ENCODE assay signal across 8 cellular contexts in genomic region chr19:1438035-1438932, GRCh38. TPM values are rescaled to one million over a fixed set of nuclear protein-coding genes. Genes with fewer than 3 reads are reported as not detected.
DNase-seq lines count a peak whose midpoint lies in the region; ATAC-seq, FAIRE-seq and TF ChIP-seq lines count a peak whose summit lies in the region.

RPS15 (plus strand) TSS chr19:1438396; CDS start chr19:1438426, 30 bp downstream.

- H4K5ac ChIP-seq in IMR-90 (ENCODE audit: low read depth, low read length), result peak within 1 kb of the TSS; percentile 87

- BruUV-seq in IMR-90 (replicated peaks; lab: Mats Ljungman, UMichigan) (TSS peak; percentile 67), endothelial cell of umbilical vein (replicated peaks; lab: Mats Ljungman, UMichigan) (TSS peak; percentile 60)

- TF ChIP-seq CTCF in D721Med (IDR thresholded peaks at IDR 0.05; ENCODE audit: insufficient read depth, missing control alignments) (peak; percentile 95), IMR-90 (conservative IDR thresholded peaks at IDR 0.05; ENCODE audit: low read depth, low read length) (peak; percentile 97), OCI-LY3 (IDR thresholded peaks at IDR 0.05; ENCODE audit: low read depth, low read length) (peak; percentile 87), endothelial cell of umbilical vein (IDR thresholded peaks at IDR 0.05; ENCODE audit: extremely low read depth in 1 of 2, insufficient read depth in 1 of 2, low read depth in 1 of 2, low read length in 2 of 2) (peak; percentile 96 to 98)

- 2% methylated on average over 76 of the region's 100 CpGs; no CpG with 5 or more reads in 1 of the 2 experiments for WGBS in IMR-90 (ENCODE audit: extremely low coverage in 2 of 2, insufficient read length in 1 of 2), 2 experiments

- H3K23ac ChIP-seq in IMR-90 (ENCODE audit: low read depth, low read length), result peak within 1 kb of the TSS; percentile 95

- dilution Hi-C loops in IMR-90 (cut with HindIII; ENCODE audit: low sequenced_read_pairs, unreplicated experiment), result no loop called here
- dilution Hi-C loops in endothelial cell of umbilical vein (cut with MboI; ENCODE audit: extremely low pct_ligation_motif_present, low sequenced_read_pairs), result no loop called here

- in situ Hi-C loops in IMR-90 (cut with MboI; ENCODE audit: low sequenced_read_pairs), result no loop called here

- H2AFZ ChIP-seq in IMR-90 (replicated peaks; ENCODE audit: low read length, poor library complexity) (peak within 1 kb of the TSS; percentile 93), OCI-LY3 (ENCODE audit: low read depth, low read length) (peak within 1 kb of the TSS; percentile 50), endothelial cell of umbilical vein (ENCODE audit: low read depth, low read length) (no peak within 1 kb of the TSS)

- CTCF ChIA-PET in IMR-90 (lab: Yijun Ruan, JAX) (no interaction called here), endothelial cell of umbilical vein (lab: Charles Lee) (interaction anchor here (0.7 to 1.6 kb wide), 3 partner anchors 24 to 194 kb away, joined by 3 to 7 read pairs (median 3); no protein-coding TSS in a partner anchor)

- TF ChIP-seq POLR2A in IMR-90 (IDR thresholded peaks at IDR 0.05; ENCODE audit: low read depth, low read length) (peak; percentile 98), endothelial cell of umbilical vein (IDR thresholded peaks at IDR 0.05; ENCODE audit: low read depth, low read length) (peak; percentile 99)

- H3K27ac ChIP-seq in IMR-90 (ENCODE audit: insufficient read depth, low read length) (peak within 1 kb of the TSS; percentile 94), OCI-LY3 (ENCODE audit: low read length) (peak within 1 kb of the TSS; percentile 64), endothelial cell of umbilical vein (ENCODE audit: insufficient read depth, low read depth, low read length) (peak within 1 kb of the TSS; percentile 89)

- H3K56ac ChIP-seq in IMR-90 (ENCODE audit: extremely low read depth, insufficient read depth, low read length), result peak within 1 kb of the TSS; percentile 61

- peak within 1 kb of the TSS; percentile 96 for H3K14ac ChIP-seq in IMR-90 (replicated peaks; ENCODE audit: low read depth, low read length)

- peak; percentile 78 for ATAC-seq in GM21447 (IDR thresholded peaks at IDR 0.05; ENCODE audit: unreplicated experiment)
- ATAC-seq in IMR-90 (ENCODE audit: low read depth), result peak; percentile 93

- H3K4ac ChIP-seq in IMR-90 (ENCODE audit: low read depth, low read length), result peak within 1 kb of the TSS; percentile 72

- H2AK9ac ChIP-seq in IMR-90 (replicated peaks; ENCODE audit: low read depth, low read length, poor library complexity), result peak within 1 kb of the TSS; percentile 99

- no peak within 1 kb of the TSS; the same call in 1 of the 2 replicates for H3K18ac ChIP-seq in IMR-90 (ENCODE audit: low read depth, low read length)

- H3K4me3 ChIP-seq in IMR-90 (ENCODE audit: insufficient read depth, low read depth, low read length), result peak within 1 kb of the TSS; percentile 84
- H3K4me3 ChIP-seq in OCI-LY3 (ENCODE audit: low read length), result peak within 1 kb of the TSS; percentile 92
- H3K4me3 ChIP-seq in endothelial cell of umbilical vein (replicated peaks in 1 of 3; ENCODE audit: insufficient read depth in 1 of 3, low read depth in 1 of 3, low read length in 3 of 3), result peak within 1 kb of the TSS; percentile 75 to 89 (median 85)
- H3K4me3 ChIP-seq in mononuclear cell (ENCODE audit: low read length), result peak within 1 kb of the TSS; percentile 94

- DNase-seq in D721Med (ENCODE audit: insufficient read length, low spot score) (peak; percentile 98), IMR-90 (peak; percentile 94), endothelial cell of umbilical vein (ENCODE audit: low read depth, low spot score) (peak; percentile 98)
- DNase-seq in activated CD8-positive, alpha-beta memory T cell treated with anti-CD3 and anti-CD28 coated beads, Interleukin-2, amount 50 U/mL, for 48 hours, result peak; percentile 98
- DNase-seq in stimulated activated CD8-positive, alpha-beta memory T cell treated with anti-CD3 and anti-CD28 coated beads, Interleukin-2, amount 100 ng/mL, for 48 hours (ENCODE audit: low read depth in 2 of 2), result peak; percentile 92 to 93

- peaks cover 24 to 38% of the 10 kb centered on the region in 2 experiments for H3K79me1 ChIP-seq in IMR-90 (ENCODE audit: low read depth in 1 of 2, low read length in 2 of 2)

- H4K20me1 ChIP-seq in IMR-90 (ENCODE audit: insufficient read depth, low read length) (peaks cover 49% of the 10 kb centered on the region), OCI-LY3 (ENCODE audit: insufficient read depth, low read length) (peaks cover 55% of the 10 kb centered on the region), endothelial cell of umbilical vein (replicated peaks; ENCODE audit: control insufficient read depth, extremely low read depth, insufficient read depth, low read length) (no peaks in the 10 kb centered on the region)

- H2AK5ac ChIP-seq in IMR-90 (ENCODE audit: low read depth, low read length), result peak within 1 kb of the TSS; percentile 81

- no peak within 1 kb of the TSS for H2BK15ac ChIP-seq in IMR-90 (ENCODE audit: low read depth, low read length)

- POLR2A ChIA-PET in IMR-90 (lab: Charles Lee; ENCODE audit: unreplicated experiment), result interaction anchor here (0.6 kb wide), 1 partner anchor 141 kb away, joined by 9 read pairs; no protein-coding TSS in a partner anchor
- POLR2A ChIA-PET in endothelial cell of umbilical vein (lab: Charles Lee), result no interaction called here

- intact Hi-C loops in IMR-90 (cut with micrococcal nuclease), result no loop called here
- intact Hi-C loops in endothelial cell of umbilical vein (cut with micrococcal nuclease), result loop anchor here (1.0 to 2.0 kb wide), 3 partner anchors 23 to 159 kb away; partner anchors contain the start of gene DAZAP1

- H3K9me3 ChIP-seq in IMR-90 (ENCODE audit: control insufficient read depth, insufficient read depth, low read length) (no peaks in the 10 kb centered on the region), OCI-LY3 (ENCODE audit: insufficient read depth, low read length) (no peaks in the 10 kb centered on the region), endothelial cell of umbilical vein (replicated peaks; ENCODE audit: control insufficient read depth, insufficient read depth, low read length) (no peaks in the 10 kb centered on the region), mononuclear cell (ENCODE audit: low read depth, low read length) (no peaks in the 10 kb centered on the region)

- H2BK120ac ChIP-seq in IMR-90 (ENCODE audit: low read depth, low read length), result no peak within 1 kb of the TSS

- peak; percentile 41 for TF ChIP-seq RAD21 in IMR-90 (IDR thresholded peaks at IDR 0.05; ENCODE audit: low read length)

- H4K91ac ChIP-seq in IMR-90 (ENCODE audit: insufficient read depth, low read depth, low read length), result peak within 1 kb of the TSS; percentile 55

- peaks cover 6% of the 10 kb centered on the region for H3K4me1 ChIP-seq in IMR-90 (ENCODE audit: control insufficient read depth, insufficient read depth, low read length)
- peaks cover 28% of the 10 kb centered on the region for H3K4me1 ChIP-seq in OCI-LY3 (ENCODE audit: low read length)
- H3K4me1 ChIP-seq in endothelial cell of umbilical vein (ENCODE audit: control insufficient read depth, extremely low read depth, insufficient read depth, low read length), result peaks cover 6% of the 10 kb centered on the region
- H3K4me1 ChIP-seq in mononuclear cell (ENCODE audit: insufficient read depth, low read length), result peaks cover 24% of the 10 kb centered on the region

- H3K36me3 ChIP-seq in IMR-90 (ENCODE audit: control insufficient read depth, insufficient read depth, low read length) (peaks cover 52% of the 10 kb centered on the region), OCI-LY3 (replicated peaks; ENCODE audit: low read depth, low read length) (peaks cover 63% of the 10 kb centered on the region), endothelial cell of umbilical vein (ENCODE audit: control insufficient read depth in 2 of 2, extremely low read depth in 1 of 2, insufficient read depth in 2 of 2, low read length in 2 of 2) (peaks cover 7 to 35% of the 10 kb centered on the region in 2 experiments)

- no peak for FAIRE-seq in D721Med (lab: Jason Lieb, UNC)
- peak; percentile 97 for FAIRE-seq in endothelial cell of umbilical vein (lab: Jason Lieb, UNC)

- no peak within 1 kb of the TSS for H2BK20ac ChIP-seq in IMR-90 (ENCODE audit: low read depth, low read length)

- peak within 1 kb of the TSS; percentile 80 for H3K9ac ChIP-seq in IMR-90 (ENCODE audit: low read depth, low read length)
- peak within 1 kb of the TSS; percentile 91 for H3K9ac ChIP-seq in OCI-LY3 (ENCODE audit: low read length)
- peak within 1 kb of the TSS; percentile 91 for H3K9ac ChIP-seq in endothelial cell of umbilical vein (replicated peaks; ENCODE audit: extremely low read depth, insufficient read depth, low read length)

- peak within 1 kb of the TSS; percentile 98 for H2BK5ac ChIP-seq in IMR-90 (ENCODE audit: low read depth, low read length, poor library complexity, severe bottlenecking)

- H3K4me2 ChIP-seq in IMR-90 (ENCODE audit: low read depth, low read length) (peak within 1 kb of the TSS; percentile 91), OCI-LY3 (ENCODE audit: low read length) (peak within 1 kb of the TSS; percentile 92), endothelial cell of umbilical vein (ENCODE audit: insufficient read depth, low read length) (peak within 1 kb of the TSS; percentile 58)

- H3K79me2 ChIP-seq in OCI-LY3 (ENCODE audit: low read length), result peaks cover 52% of the 10 kb centered on the region
- peaks cover 34% of the 10 kb centered on the region for H3K79me2 ChIP-seq in endothelial cell of umbilical vein (ENCODE audit: control insufficient read depth, insufficient read depth, low read length)

- H3K9me1 ChIP-seq in IMR-90 (ENCODE audit: insufficient read depth, low read length) (no peaks in the 10 kb centered on the region; the same call in 1 of the 2 replicates), endothelial cell of umbilical vein (replicated peaks; ENCODE audit: control insufficient read depth, extremely low read depth, insufficient read depth, low read length) (no peaks in the 10 kb centered on the region)

- no peaks in the 10 kb centered on the region for H3K27me3 ChIP-seq in IMR-90 (ENCODE audit: control insufficient read depth, insufficient read depth, low read length)
- H3K27me3 ChIP-seq in OCI-LY3 (ENCODE audit: low read depth, low read length), result no peaks in the 10 kb centered on the region
- no peaks in the 10 kb centered on the region for H3K27me3 ChIP-seq in endothelial cell of umbilical vein (ENCODE audit: control insufficient read depth in 2 of 2, insufficient read depth in 2 of 2, low read length in 2 of 2)
- no peaks in the 10 kb centered on the region for H3K27me3 ChIP-seq in mononuclear cell (ENCODE audit: insufficient read depth, low read length)

- peak within 1 kb of the TSS; percentile 48 to 89; a peak in 3 of 4 replicates for H4K8ac ChIP-seq in IMR-90 (ENCODE audit: low read depth in 2 of 2, low read length in 2 of 2)

RNA-seq across cellular contexts. Expression of gene RPS15, which starts in this region (rescaled TPM):
- total RNA-seq in IMR-90 (2012; rRNA removed) (834 and 1,179 TPM in 2 replicates), endothelial cell of umbilical vein (1,260 and 1,287 TPM in 2 replicates), mononuclear cell (1,183 TPM)
- polyA plus RNA-seq in IMR-90 (2012; rRNA removed) (1,855 and 2,269 TPM in 2 replicates), endothelial cell of umbilical vein (2,646 and 3,270 TPM in 2 replicates)
- polyA plus RNA-seq in IMR-90 (2012; cell fraction: cytosol; rRNA removed), result 15,264 and 18,725 TPM in 2 replicates
- polyA plus RNA-seq in IMR-90 (2012; cell fraction: nucleus; rRNA removed; ENCODE audit: low replicate concordance), result 1,510 and 3,480 TPM in 2 replicates
- 2,566 and 2,596 TPM in 2 replicates for polyA plus RNA-seq in endothelial cell of umbilical vein (2011; cell fraction: cytosol; rRNA removed)
- 642 and 652 TPM in 2 replicates for polyA plus RNA-seq in endothelial cell of umbilical vein (2011; cell fraction: nucleus; rRNA removed)
- polyA plus RNA-seq in endothelial cell of umbilical vein (2012), result 1,687 and 2,164 TPM in 2 replicates
- 334 and 411 TPM in 2 replicates for polyA minus RNA-seq in endothelial cell of umbilical vein
- 1,670 TPM for polyA minus RNA-seq in endothelial cell of umbilical vein (2011; cell fraction: cytosol; rRNA and poly(A)+ RNA removed)
- polyA minus RNA-seq in endothelial cell of umbilical vein (2011; cell fraction: nucleus; rRNA and poly(A)+ RNA removed), result 86.6 and 136 TPM in 2 replicates

Comparison
In these comparisons a context has a peak if more than half of its experiments do, and no peak if none do; other contexts are left out.
1. Peak in every context shown above with its lines: DNase-seq, ATAC-seq, H3K4me3 ChIP-seq and H3K27ac ChIP-seq.